Comparison of ENCODE assay signal across 8 cellular contexts in genomic region chr3:129001817-129002572, GRCh38. TPM values are rescaled to one million over a fixed set of nuclear protein-coding genes. Genes with fewer than 3 reads are reported as not detected.
DNase-seq lines count a peak whose midpoint lies in the region; ATAC-seq, FAIRE-seq and TF ChIP-seq lines count a peak whose summit lies in the region.

No MANE protein-coding gene starts in this region.

- ATAC-seq in GM12878 = peak; percentile 28; the same call in 2 of the 3 replicates
- no peak for ATAC-seq in HG02884 (IDR thresholded peaks at IDR 0.05; ENCODE audit: unreplicated experiment)
- ATAC-seq in GM18909 (IDR thresholded peaks at IDR 0.05; ENCODE audit: poor library complexity, unreplicated experiment) = no peak

- TF ChIP-seq CTCF in AG04450 (IDR thresholded peaks at IDR 0.05; ENCODE audit: low read depth, low read length) (no peak), GM12878 (IDR thresholded peaks at IDR 0.05 in 2 of 3, conservative IDR thresholded peaks at IDR 0.05 in 1 of 3; ENCODE audit: control insufficient read depth in 2 of 3, extremely low read depth in 1 of 3, insufficient read depth in 1 of 3, low read depth in 3 of 3, low read length in 3 of 3) (no peak), tibial nerve (IDR thresholded peaks at IDR 0.05) (no peak)

- CTCF ChIA-PET in AG04450 (lab: Charles Lee) = no interaction called here
- CTCF ChIA-PET in GM12878 (lab: Yijun Ruan, JAX) = no interaction called here

- H3K9ac ChIP-seq in GM12878 (ENCODE audit: control insufficient read depth, insufficient read depth, low read length) (no peak overlapping the region), mesendoderm (ENCODE audit: low read length) (no peak overlapping the region)

- in situ Hi-C loops in GM12878 (cut with MboI) = no loop called here

- H4K20me1 ChIP-seq in GM12878 (ENCODE audit: control insufficient read depth, insufficient read depth) = no peaks in the 10 kb centered on the region

- POLR2A ChIA-PET in AG04450 (lab: Yijun Ruan, JAX) = no interaction called here
- POLR2A ChIA-PET in GM12878 (lab: Charles Lee) = no interaction called here

- no peak overlapping the region for H2AK5ac ChIP-seq in mesendoderm (ENCODE audit: low read length)

- FAIRE-seq in GM12878 (lab: Jason Lieb, UNC) = no peak

- H2BK15ac ChIP-seq in mesendoderm (replicated peaks; ENCODE audit: low read depth) = no peak overlapping the region

- H3K36me3 ChIP-seq in GM12878 (ENCODE audit: control insufficient read depth in 2 of 2, insufficient read depth in 2 of 2, low read length in 1 of 2) (no peaks in the 10 kb centered on the region), mesendoderm (ENCODE audit: control insufficient read depth, insufficient read depth, low read length) (no peaks in the 10 kb centered on the region), tibial nerve (no peaks in the 10 kb centered on the region)

- intact Hi-C loops in GM12878 (cut with micrococcal nuclease; ENCODE audit: unreplicated experiment) = no loop called here

- TF ChIP-seq POLR2A in GM12878 (IDR thresholded peaks at IDR 0.05; ENCODE audit: low read depth, low read length) (no peak), tibial nerve (IDR thresholded peaks at IDR 0.05) (no peak)

- SMC1A ChIA-PET in GM12878 (lab: Charles Lee; ENCODE audit: uncharacterized antibody, unreplicated experiment) = no interaction called here

- peak overlapping the region; percentile 89 for H3K23ac ChIP-seq in mesendoderm (ENCODE audit: low read length)

- no peaks in the 10 kb centered on the region for H3K79me2 ChIP-seq in GM12878 (ENCODE audit: control insufficient read depth, insufficient read depth, low read length)
- no peaks in the 10 kb centered on the region for H3K79me2 ChIP-seq in mesendoderm (ENCODE audit: control insufficient read depth, insufficient read depth, low read length)

- H3K27me3 ChIP-seq in AG04450 (ENCODE audit: control insufficient read depth, insufficient read depth, low read length) (peaks cover 67% of the 10 kb centered on the region), GM12878 (replicated peaks in 1 of 2; ENCODE audit: control insufficient read depth in 2 of 2, insufficient read depth in 2 of 2, low read length in 1 of 2) (peaks cover 7 to 16% of the 10 kb centered on the region in 2 experiments), mesendoderm (ENCODE audit: insufficient read depth, low read length, poor library complexity) (peaks cover 46% of the 10 kb centered on the region), tibial nerve (peaks cover 0 to 55% of the 10 kb centered on the region in 2 donors)

- no peak for DNase-seq in AG04450 (ENCODE audit: low read depth, low spot score)
- peak; percentile 43 for DNase-seq in NCI-H146 treated with DMSO at 0.1 percent for 48 hours (lab: John Stamatoyannopoulos, UW; ENCODE audit: unreplicated experiment)
- no peak for DNase-seq in GM12878 (ENCODE audit: low read depth, low spot score)
- peak; percentile 46 for DNase-seq in mesendoderm
- no peak for DNase-seq in tibial nerve (ENCODE audit: low spot score in 2 of 2)
- DNase-seq in DMS79 (lab: John Stamatoyannopoulos, UW) = no peak

- H4K8ac ChIP-seq in mesendoderm (ENCODE audit: low read depth, low read length) = no peak overlapping the region

- H3K27ac ChIP-seq in AG04450 (ENCODE audit: low read depth, low read length) (no peak overlapping the region), GM12878 (ENCODE audit: control insufficient read depth, insufficient read depth) (no peak overlapping the region), mesendoderm (ENCODE audit: low read depth, low read length) (no peak overlapping the region), tibial nerve (peak overlapping the region in 1 of 4 donors; percentile 74)

- H3K79me1 ChIP-seq in mesendoderm (ENCODE audit: low read length) = no peaks in the 10 kb centered on the region

- H4K5ac ChIP-seq in mesendoderm (ENCODE audit: low read length) = no peak overlapping the region

- 6% methylated on average over 77 of the region's 81 CpGs for WGBS in GM12878 (ENCODE audit: insufficient coverage, insufficient replicate concordance, low lambda C conversion rate, missing lambda C conversion rate)
- WGBS in mesendoderm (ENCODE audit: extremely low coverage, insufficient coverage, low lambda C conversion rate) = no CpG with 5 or more reads among the region's 81 CpGs
- WGBS in tibial nerve, 2 donors = 2% methylated on average over 38 to 61 of the region's 81 CpGs

- H3K4me2 ChIP-seq in GM12878 (ENCODE audit: control insufficient read depth, insufficient read depth) = no peak overlapping the region
- peak overlapping the region; percentile 84 for H3K4me2 ChIP-seq in mesendoderm (ENCODE audit: low read length)

- H3K4me3 ChIP-seq in AG04450 (ENCODE audit: low read depth, low read length) (peak overlapping the region; percentile 44; the same call in 1 of the 2 replicates), GM12878 (no peak overlapping the region), mesendoderm (ENCODE audit: low read length) (peak overlapping the region; percentile 17), tibial nerve (peak overlapping the region; percentile 34 to 59 (median 40))

- H2BK5ac ChIP-seq in mesendoderm (ENCODE audit: low read length) = no peak overlapping the region

- BruUV-seq in GM12878 (replicated peaks; lab: Mats Ljungman, UMichigan) = no TSS peak

- no peak overlapping the region for H2AFZ ChIP-seq in GM12878 (ENCODE audit: control insufficient read depth, low read depth, low read length)

- RAD21 ChIA-PET in GM12878 (lab: Charles Lee; ENCODE audit: unreplicated experiment) = no interaction called here

- TF ChIP-seq RAD21 in GM12878 (IDR thresholded peaks at IDR 0.05; ENCODE audit: insufficient read depth, low read depth, low read length) = no peak

- H3K18ac ChIP-seq in mesendoderm (ENCODE audit: low read length) = no peak overlapping the region

- TF ChIP-seq EP300 in GM12878 (IDR thresholded peaks at IDR 0.05; ENCODE audit: borderline replicate concordance in 1 of 2, control insufficient read depth in 1 of 2, low read depth in 2 of 2, low read length in 2 of 2) (no peak), tibial nerve (IDR thresholded peaks at IDR 0.05) (no peak)

- H3K4me1 ChIP-seq in GM12878 (ENCODE audit: control insufficient read depth, insufficient read depth, low read length) (no peaks in the 10 kb centered on the region), mesendoderm (ENCODE audit: control insufficient read depth, low read depth, low read length) (peaks cover 2% of the 10 kb centered on the region), tibial nerve (peaks cover 0 to 48% (median 6%) of the 10 kb centered on the region in 4 donors)

- no peak overlapping the region for H2BK120ac ChIP-seq in mesendoderm (ENCODE audit: low read depth, low read length)

- no peak overlapping the region for H3K4ac ChIP-seq in mesendoderm (ENCODE audit: low read depth, low read length)

- H3K56ac ChIP-seq in mesendoderm (ENCODE audit: low read length) = no peak overlapping the region

- no peaks in the 10 kb centered on the region; the same call in 1 of the 2 replicates for H3K9me3 ChIP-seq in AG04450 (ENCODE audit: control insufficient read depth, insufficient read depth, low read length)
- no peaks in the 10 kb centered on the region; the same call in 2 of the 3 replicates for H3K9me3 ChIP-seq in GM12878 (replicated peaks; ENCODE audit: control insufficient read depth, insufficient read depth, low read length)
- H3K9me3 ChIP-seq in tibial nerve = no peaks in the 10 kb centered on the region

RNA-seq across cellular contexts. Expression of gene EFCC1, which starts 0.9 kb away (rescaled TPM):
- 0.27 and 0.35 TPM in 2 replicates for polyA plus RNA-seq in AG04450 (2011; rRNA removed)
- polyA minus RNA-seq in AG04450 (2011; rRNA and poly(A)+ RNA removed) = 0.09 TPM in 1 of 2 replicates, not detected in the other
- not detected in 2 replicates for total RNA-seq in GM12878 (2013; cell fraction: nucleolus; rRNA removed)
- not detected in 2 replicates for total RNA-seq in GM12878 (2014; rRNA removed)
- not detected in 2 replicates for total RNA-seq in GM12878 (2014; rRNA removed; fragmentation: Illumina TruSeq; extraction: Trizol)
- total RNA-seq in GM12878 (2021) = not detected in 2 replicates
- not detected for polyA plus RNA-seq in GM12878 (2011; ENCODE audit: low read depth)
- polyA plus RNA-seq in GM12878 (2011; rRNA removed) = not detected in 2 replicates
- polyA plus RNA-seq in GM12878 (2011; cell fraction: cytosol; rRNA removed) = not detected in 2 replicates
- not detected in 2 replicates for polyA plus RNA-seq in GM12878 (2011; cell fraction: nucleus; rRNA removed)
- not detected in 2 replicates for polyA plus RNA-seq in GM12878 (2012)
- polyA plus RNA-seq in GM12878 (2014; fragmentation: Illumina TruSeq; extraction: Trizol) = not detected in 2 replicates
- polyA plus RNA-seq in GM12878 (2014; fragmentation: Nextera tagmentation; extraction: Ambion mirVana) = not detected
- not detected in 2 replicates for polyA plus RNA-seq in GM12878 (2014; rRNA removed)
- not detected for polyA plus RNA-seq in GM12878 (2016; fragmentation: Nextera tagmentation; extraction: Ambion mirVana)
- not detected in 2 replicates for polyA minus RNA-seq in GM12878 (2011; rRNA and poly(A)+ RNA removed)
- polyA minus RNA-seq in GM12878 (2011; cell fraction: cytosol; rRNA and poly(A)+ RNA removed) = not detected in 2 replicates
- not detected in 2 replicates for polyA minus RNA-seq in GM12878 (2011; cell fraction: nucleus; rRNA and poly(A)+ RNA removed)
- not detected for polyA plus RNA-seq in mesendoderm (2013, experiment 1 of 2)
- polyA plus RNA-seq in mesendoderm (2013, experiment 2 of 2) = not detected
- 1 to 10 TPM in 3 of 4 donors, under 1 TPM in 1; 0.22 to 2.1 (median 1.9) TPM for total RNA-seq in tibial nerve

RNA-seq across cellular contexts. Expression of gene CFAP92, which starts 8.1 kb away (rescaled TPM):
- polyA plus RNA-seq in AG04450 (2011; rRNA removed) (0.10 TPM in 1 of 2 replicates, not detected in the other), GM12878 (2011; rRNA removed) (0.22 TPM in 1 of 2 replicates, not detected in the other), GM12878 (2014; fragmentation: Illumina TruSeq; extraction: Trizol) (not detected in 2 replicates), GM12878 (2014; fragmentation: Nextera tagmentation; extraction: Ambion mirVana) (under 1 TPM in 1 of 2 experiments, not detected in 1; 0.05 TPM), GM12878 (2014; rRNA removed) (not detected in 2 replicates), GM12878 (2016; fragmentation: Nextera tagmentation; extraction: Ambion mirVana) (under 1 TPM; 0.14 to 0.52 TPM)
- 0.04 TPM in 1 of 2 replicates, not detected in the other for polyA minus RNA-seq in AG04450 (2011; rRNA and poly(A)+ RNA removed)
- 0.17 TPM in 1 of 2 replicates, not detected in the other for total RNA-seq in GM12878 (2013; cell fraction: nucleolus; rRNA removed)
- total RNA-seq in GM12878 (2014; rRNA removed) (not detected in 2 replicates), GM12878 (2014; rRNA removed; fragmentation: Illumina TruSeq; extraction: Trizol) (not detected in 2 replicates), GM12878 (2021) (not detected in 2 replicates), tibial nerve (under 1 TPM in 3 of 4 donors, not detected in 1; 0.22 to 0.78 (median 0.63) TPM)
- not detected for polyA plus RNA-seq in GM12878 (2011; ENCODE audit: low read depth)
- not detected in 2 replicates for polyA plus RNA-seq in GM12878 (2011; cell fraction: cytosol; rRNA removed)
- polyA plus RNA-seq in GM12878 (2011; cell fraction: nucleus; rRNA removed) = not detected in 2 replicates
- polyA plus RNA-seq in GM12878 (2012) = not detected in 2 replicates
- 0.05 TPM in 1 of 2 replicates, not detected in the other for polyA minus RNA-seq in GM12878 (2011; rRNA and poly(A)+ RNA removed)
- polyA minus RNA-seq in GM12878 (2011; cell fraction: cytosol; rRNA and poly(A)+ RNA removed) = not detected in 2 replicates
- not detected in 2 replicates for polyA minus RNA-seq in GM12878 (2011; cell fraction: nucleus; rRNA and poly(A)+ RNA removed)
- polyA plus RNA-seq in mesendoderm (2013, experiment 1 of 2) = 0.60 TPM
- 0.38 TPM for polyA plus RNA-seq in mesendoderm (2013, experiment 2 of 2)

RNA-seq across cellular contexts. Expression of gene GP9, which starts 58.6 kb away (rescaled TPM):
- polyA plus RNA-seq in AG04450 (2011; rRNA removed) = not detected in 2 replicates
- not detected in 2 replicates for polyA minus RNA-seq in AG04450 (2011; rRNA and poly(A)+ RNA removed)
- not detected in 2 replicates for total RNA-seq in GM12878 (2013; cell fraction: nucleolus; rRNA removed)
- not detected in 2 replicates for total RNA-seq in GM12878 (2014; rRNA removed)
- not detected in 2 replicates for total RNA-seq in GM12878 (2014; rRNA removed; fragmentation: Illumina TruSeq; extraction: Trizol)
- total RNA-seq in GM12878 (2021) = not detected in 2 replicates
- not detected for polyA plus RNA-seq in GM12878 (2011; ENCODE audit: low read depth)
- not detected in 2 replicates for polyA plus RNA-seq in GM12878 (2011; rRNA removed)
- polyA plus RNA-seq in GM12878 (2011; cell fraction: cytosol; rRNA removed) = not detected in 2 replicates
- not detected in 2 replicates for polyA plus RNA-seq in GM12878 (2011; cell fraction: nucleus; rRNA removed)
- not detected in 2 replicates for polyA plus RNA-seq in GM12878 (2012)
- not detected in 2 replicates for polyA plus RNA-seq in GM12878 (2014; fragmentation: Illumina TruSeq; extraction: Trizol)
- not detected for polyA plus RNA-seq in GM12878 (2014; fragmentation: Nextera tagmentation; extraction: Ambion mirVana)
- polyA plus RNA-seq in GM12878 (2014; rRNA removed) = 0.15 TPM in 1 of 2 replicates, not detected in the other
- polyA plus RNA-seq in GM12878 (2016; fragmentation: Nextera tagmentation; extraction: Ambion mirVana) = not detected
- not detected in 2 replicates for polyA minus RNA-seq in GM12878 (2011; rRNA and poly(A)+ RNA removed)
- not detected in 2 replicates for polyA minus RNA-seq in GM12878 (2011; cell fraction: cytosol; rRNA and poly(A)+ RNA removed)
- not detected in 2 replicates for polyA minus RNA-seq in GM12878 (2011; cell fraction: nucleus; rRNA and poly(A)+ RNA removed)
- polyA plus RNA-seq in mesendoderm (2013, experiment 1 of 2) = not detected
- not detected for polyA plus RNA-seq in mesendoderm (2013, experiment 2 of 2)
- not detected for total RNA-seq in tibial nerve

Comparison
In these comparisons a context has a peak if more than half of its experiments do, and no peak if none do; other contexts are left out.
1. DNase-seq: peak in NCI-H146 treated with DMSO at 0.1 percent for 48 hours (single experiment) and mesendoderm (single experiment); none in AG04450 (single experiment), GM12878 (single experiment), tibial nerve (0 of 2) and DMS79 (single experiment).